In the genomic region with DNA sequence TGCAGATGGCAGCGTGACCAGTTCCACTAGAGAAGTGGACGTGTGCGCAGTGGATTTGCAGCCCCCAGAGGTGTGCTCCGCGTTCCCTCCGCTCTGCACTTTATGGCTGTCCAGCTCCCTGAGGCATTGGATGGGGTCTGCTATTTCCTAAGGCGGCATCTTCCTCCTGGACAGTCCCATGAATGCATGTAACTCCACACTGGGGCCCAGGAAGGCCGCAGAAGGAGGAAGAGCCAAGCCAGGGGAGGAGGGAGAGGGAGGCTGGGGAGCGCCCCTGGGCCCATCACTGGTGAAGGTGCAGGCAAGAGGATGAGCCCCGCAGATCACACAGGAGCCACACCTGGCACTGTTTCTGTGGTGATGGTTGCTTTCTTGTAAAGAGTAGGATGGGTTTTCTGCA, we compare ENCODE assay signal across 23 cellular contexts.
"Had no signal": no experiment of that assay in that cellular context is flagged by ENCODE, and none has a peak within 500 bp of the region (broad histone marks: within the 10 kb centered on the region; RNA-seq: fewer than 3 reads in every experiment).

No MANE protein-coding gene starts in this region.

- H3K4me3 ChIP-seq: left lung, lower lobe of right lung, mucosa of descending colon, right lobe of liver, skin epidermis, thyroid gland had no signal

- ATAC-seq: activated CD4-positive, alpha-beta T cell treated with anti-CD3 and anti-CD28 coated beads for 36 hours; activated CD8-positive, alpha-beta T cell treated with anti-CD3 and anti-CD28 coated beads, Interleukin-2, amount 10 ng/mL, durations not matched to agents 7 days and 5 days; activated naive CD4-positive, alpha-beta T cell treated with anti-CD3 and anti-CD28 coated beads, Interleukin-2, amount 50 U/mL, for 72 hours; left lung; lower lobe of right lung; mucosa of descending colon; natural killer cell treated with Interleukin-12 subunit alpha and Interleukin-12 subunit beta and Interleukin-15 and Interleukin-18, amount 100 ng/mL, for 72 hours; right lobe of liver; stimulated activated memory B cell treated with anti-CD40 and anti-IgM and Interleukin-4, amounts not matched to agents 10 μg/mL and 1 μg/mL and 100 μg/mL, for 72 hours; stimulated activated naive CD8-positive, alpha-beta T cell treated with anti-CD3 and anti-CD28 coated beads, Interleukin-15, amount 100 ng/mL, for 72 hours had no signal

- H3K27me3 ChIP-seq: left lung, right lobe of liver, thyroid gland had no signal

- H3K4me1 Mint-ChIP-seq: activated CD4-positive, alpha-beta T cell treated with anti-CD3 and anti-CD28 coated beads for 36 hours; stimulated activated memory B cell treated with anti-CD40 and anti-IgM and Interleukin-4, amounts not matched to agents 10 μg/mL and 1 μg/mL and 100 μg/mL, for 72 hours; stimulated activated naive CD8-positive, alpha-beta T cell treated with anti-CD3 and anti-CD28 coated beads, Interleukin-15, amount 100 ng/mL, for 72 hours had no signal

- H3K36me3 Mint-ChIP-seq: activated naive CD4-positive, alpha-beta T cell treated with anti-CD3 and anti-CD28 coated beads, Interleukin-2, amount 50 U/mL, for 72 hours; natural killer cell treated with Interleukin-12 subunit alpha and Interleukin-12 subunit beta and Interleukin-15 and Interleukin-18, amount 100 ng/mL, for 72 hours; stimulated activated memory B cell treated with anti-CD40 and anti-IgM and Interleukin-4, amounts not matched to agents 10 μg/mL and 1 μg/mL and 100 μg/mL, for 72 hours had no signal

- H3K9me3 Mint-ChIP-seq: activated naive CD4-positive, alpha-beta T cell treated with anti-CD3 and anti-CD28 coated beads, Interleukin-2, amount 50 U/mL, for 72 hours; activated T-cell treated with anti-CD3 and anti-CD28 coated beads, Interleukin-2, amount 50 U/mL, for 24 hours; natural killer cell treated with Interleukin-12 subunit alpha and Interleukin-12 subunit beta and Interleukin-15 and Interleukin-18, amount 100 ng/mL, for 72 hours; stimulated activated memory B cell treated with anti-CD40 and anti-IgM and Interleukin-4, amounts not matched to agents 10 μg/mL and 1 μg/mL and 100 μg/mL, for 72 hours; stimulated activated naive CD8-positive, alpha-beta T cell treated with anti-CD3 and anti-CD28 coated beads, Interleukin-15, amount 100 ng/mL, for 72 hours; T-helper 2 cell treated with Interferon-gamma antibody and Interleukin-4, amounts not matched to agents 5 μg/mL and 100 μg/mL, for 36 hours had no signal

- H3K27me3 Mint-ChIP-seq: activated CD4-positive, alpha-beta T cell treated with anti-CD3 and anti-CD28 coated beads for 36 hours; activated T-cell treated with anti-CD3 and anti-CD28 coated beads, Interleukin-2, amount 50 U/mL, for 24 hours; stimulated activated naive CD8-positive, alpha-beta T cell treated with anti-CD3 and anti-CD28 coated beads, Interleukin-15, amount 100 ng/mL, for 72 hours had no signal

- H3K4me1 ChIP-seq: left lung, lower lobe of right lung, right lobe of liver, thyroid gland had no signal

- H3K27ac ChIP-seq: left lung, lower lobe of right lung, right lobe of liver, skin epidermis, thyroid gland had no signal

- H3K4me3 Mint-ChIP-seq: activated CD4-positive, alpha-beta T cell treated with anti-CD3 and anti-CD28 coated beads for 36 hours; activated CD8-positive, alpha-beta T cell treated with anti-CD3 and anti-CD28 coated beads, Interleukin-2, amount 10 ng/mL, durations not matched to agents 7 days and 5 days; activated T-cell treated with anti-CD3 and anti-CD28 coated beads, Interleukin-2, amount 50 U/mL, for 24 hours; natural killer cell treated with Interleukin-12 subunit alpha and Interleukin-12 subunit beta and Interleukin-15 and Interleukin-18, amount 100 ng/mL, for 72 hours; stimulated activated memory B cell treated with anti-CD40 and anti-IgM and Interleukin-4, amounts not matched to agents 10 μg/mL and 1 μg/mL and 100 μg/mL, for 72 hours; stimulated activated naive CD8-positive, alpha-beta T cell treated with anti-CD3 and anti-CD28 coated beads, Interleukin-15, amount 100 ng/mL, for 72 hours; T-helper 2 cell treated with Interferon-gamma antibody and Interleukin-4, amounts not matched to agents 5 μg/mL and 100 μg/mL, for 36 hours had no signal

- H3K9me3 ChIP-seq: left lung, lower lobe of right lung, mucosa of descending colon, right lobe of liver, thyroid gland had no signal

- DNase-seq: activated CD4-positive, alpha-beta T cell treated with anti-CD3 and anti-CD28 coated beads for 36 hours; activated CD4-positive, CD25-positive, alpha-beta regulatory T cell; activated CD8-positive, alpha-beta T cell treated with anti-CD3 and anti-CD28 coated beads, Interleukin-2, amount 10 ng/mL, durations not matched to agents 7 days and 5 days; activated T-cell treated with anti-CD3 and anti-CD28 coated beads, Interleukin-2, amount 50 U/mL, for 24 hours; anterior cingulate cortex; effector memory CD4-positive, alpha-beta T cell; left lung; lower lobe of right lung; mesenchymal stem cell; mucosa of descending colon; occipital lobe; stimulated activated CD4-positive, alpha-beta T cell treated with anti-CD3 and anti-CD28 coated beads, Interleukin-12 subunit alpha, Interleukin-12 subunit beta, amount 100 ng/mL, for 4 hours; stimulated activated CD4-positive, alpha-beta T cell treated with anti-CD3 and anti-CD28 coated beads, Interleukin-4, amount 100 ng/mL, for 1 hour; stimulated activated naive CD8-positive, alpha-beta T cell treated with anti-CD3 and anti-CD28 coated beads, Interleukin-15, amount 100 ng/mL, for 72 hours; substantia nigra; T-helper 1 cell; thyroid gland had no signal

- H3K36me3 ChIP-seq: left lung, lower lobe of right lung, right lobe of liver, thyroid gland had no signal

- H3K27ac Mint-ChIP-seq: activated CD4-positive, alpha-beta T cell treated with anti-CD3 and anti-CD28 coated beads for 36 hours; activated CD8-positive, alpha-beta T cell treated with anti-CD3 and anti-CD28 coated beads, Interleukin-2, amount 10 ng/mL, durations not matched to agents 7 days and 5 days; activated naive CD4-positive, alpha-beta T cell treated with anti-CD3 and anti-CD28 coated beads, Interleukin-2, amount 50 U/mL, for 72 hours; activated T-cell treated with anti-CD3 and anti-CD28 coated beads, Interleukin-2, amount 50 U/mL, for 24 hours; natural killer cell treated with Interleukin-12 subunit alpha and Interleukin-12 subunit beta and Interleukin-15 and Interleukin-18, amount 100 ng/mL, for 72 hours; stimulated activated memory B cell treated with anti-CD40 and anti-IgM and Interleukin-4, amounts not matched to agents 10 μg/mL and 1 μg/mL and 100 μg/mL, for 72 hours; stimulated activated naive CD8-positive, alpha-beta T cell treated with anti-CD3 and anti-CD28 coated beads, Interleukin-15, amount 100 ng/mL, for 72 hours; T-helper 2 cell treated with Interferon-gamma antibody and Interleukin-4, amounts not matched to agents 5 μg/mL and 100 μg/mL, for 36 hours had no signal
